Comparison of ENCODE assay signal across 8 cellular contexts in genomic region chr12:109998904-109999648, GRCh38. TPM values are rescaled to one million over a fixed set of nuclear protein-coding genes. Genes with fewer than 3 reads are reported as not detected.
A peak's percentile ranks its signal among the peaks of the same experiment; 100 is the strongest.
DNase-seq lines count a peak whose midpoint lies in the region; ATAC-seq, FAIRE-seq and TF ChIP-seq lines count a peak whose summit lies in the region.

Gene ANKRD13A, plus strand, starts transcription at chr12:109999430. Its CDS starts 259 bp downstream, at chr12:109999689.

- peak within 1 kb of the TSS; percentile 73 for H4K5ac ChIP-seq in IMR-90 (ENCODE audit: low read depth, low read length)

- peak within 1 kb of the TSS; percentile 99 for H2BK5ac ChIP-seq in IMR-90 (ENCODE audit: low read depth, low read length, poor library complexity, severe bottlenecking)

- in situ Hi-C loops in IMR-90 (cut with MboI; ENCODE audit: low sequenced_read_pairs) = no loop called here

- H2AFZ ChIP-seq in IMR-90 (replicated peaks; ENCODE audit: low read length, poor library complexity) (peak within 1 kb of the TSS; percentile 96), OCI-LY7 (ENCODE audit: low read length) (peak within 1 kb of the TSS; percentile 58; the same call in 1 of the 2 replicates), endothelial cell of umbilical vein (ENCODE audit: low read depth, low read length) (peak within 1 kb of the TSS; percentile 99)

- 0% methylated on average over 35 of the region's 62 CpGs; no CpG with 5 or more reads in 1 of the 2 experiments for WGBS in IMR-90 (ENCODE audit: extremely low coverage in 2 of 2, insufficient read length in 1 of 2), 2 experiments

- no peaks in the 10 kb centered on the region for H3K27me3 ChIP-seq in CD8-positive, alpha-beta memory T cell (ENCODE audit: insufficient read depth, low read length, poor library complexity, severe bottlenecking)
- H3K27me3 ChIP-seq in IMR-90 (ENCODE audit: control insufficient read depth, insufficient read depth, low read length) (no peaks in the 10 kb centered on the region), endothelial cell of umbilical vein (ENCODE audit: control insufficient read depth in 2 of 2, insufficient read depth in 2 of 2, low read length in 2 of 2) (no peaks in the 10 kb centered on the region)

- no TSS peak for BruUV-seq in IMR-90 (replicated peaks; lab: Mats Ljungman, UMichigan)
- no TSS peak for BruUV-seq in OCI-LY7 (replicated peaks; lab: Mats Ljungman, UMichigan)
- no TSS peak for BruUV-seq in endothelial cell of umbilical vein (replicated peaks; lab: Mats Ljungman, UMichigan)

- dilution Hi-C loops in IMR-90 (cut with HindIII; ENCODE audit: low sequenced_read_pairs, unreplicated experiment) (no loop called here), endothelial cell of umbilical vein (cut with MboI; ENCODE audit: extremely low pct_ligation_motif_present, low sequenced_read_pairs) (no loop called here)

- FAIRE-seq in endothelial cell of umbilical vein (lab: Jason Lieb, UNC) = peak; percentile 91

- POLR2A ChIA-PET in CD8-positive, alpha-beta memory T cell (lab: Charles Lee) = interaction anchor here (1.1 kb wide), 1 partner anchor 98 kb away, joined by 3 read pairs; the partner anchor contains the start of gene TCHP
- POLR2A ChIA-PET in IMR-90 (lab: Charles Lee; ENCODE audit: unreplicated experiment) = no interaction called here
- POLR2A ChIA-PET in OCI-LY7 (lab: Charles Lee) = interaction anchor here (0.6 to 3.5 kb wide), 8 partner anchors 8 to 1776 kb away, joined by 3 to 48 read pairs (median 4); no protein-coding TSS in a partner anchor
- POLR2A ChIA-PET in endothelial cell of umbilical vein (lab: Charles Lee) = no interaction called here

- peaks cover 14% of the 10 kb centered on the region for H3K9me1 ChIP-seq in IMR-90 (ENCODE audit: insufficient read depth, low read length)
- no peaks in the 10 kb centered on the region for H3K9me1 ChIP-seq in endothelial cell of umbilical vein (replicated peaks; ENCODE audit: control insufficient read depth, extremely low read depth, insufficient read depth, low read length)

- H4K91ac ChIP-seq in IMR-90 (ENCODE audit: insufficient read depth, low read depth, low read length) = peak within 1 kb of the TSS; percentile 99

- ATAC-seq in GM21423 (IDR thresholded peaks at IDR 0.05; ENCODE audit: unreplicated experiment) (peak; percentile 45), IMR-90 (ENCODE audit: low read depth) (peak; percentile 77)

- peaks cover 71% of the 10 kb centered on the region for H3K79me2 ChIP-seq in OCI-LY7 (ENCODE audit: insufficient read depth, low read depth, low read length)
- peaks cover 20% of the 10 kb centered on the region for H3K79me2 ChIP-seq in endothelial cell of umbilical vein (ENCODE audit: control insufficient read depth, insufficient read depth, low read length)

- H3K27me3 Mint-ChIP-seq in CD8-positive, alpha-beta memory T cell = no peaks in the 10 kb centered on the region

- H4K20me1 ChIP-seq in IMR-90 (ENCODE audit: insufficient read depth, low read length) = peaks cover 37% of the 10 kb centered on the region
- H4K20me1 ChIP-seq in OCI-LY7 (ENCODE audit: insufficient read depth, low read length) = peaks cover 2% of the 10 kb centered on the region; the same call in 1 of the 2 replicates
- H4K20me1 ChIP-seq in endothelial cell of umbilical vein (replicated peaks; ENCODE audit: control insufficient read depth, extremely low read depth, insufficient read depth, low read length) = no peaks in the 10 kb centered on the region

- peaks cover 18 to 49% of the 10 kb centered on the region in 2 experiments; a peak in 3 of 4 replicates for H3K79me1 ChIP-seq in IMR-90 (ENCODE audit: low read depth in 1 of 2, low read length in 2 of 2)

- CTCF ChIA-PET in CD8-positive, alpha-beta memory T cell (lab: Charles Lee) = interaction anchor here (1.1 to 1.5 kb wide), 2 partner anchors 14 to 154 kb away, joined by 3 read pairs; no protein-coding TSS in a partner anchor
- CTCF ChIA-PET in IMR-90 (lab: Yijun Ruan, JAX) = no interaction called here
- CTCF ChIA-PET in OCI-LY7 (lab: Charles Lee; ENCODE audit: unreplicated experiment) = interaction anchor here (0.6 kb wide), 1 partner anchor 45 kb away, joined by 9 read pairs; no protein-coding TSS in a partner anchor
- CTCF ChIA-PET in endothelial cell of umbilical vein (lab: Charles Lee) = interaction anchor here (1.0 to 1.3 kb wide), 2 partner anchors 25 to 432 kb away, joined by 4 to 5 read pairs; no protein-coding TSS in a partner anchor

- no peaks in the 10 kb centered on the region for H3K9me2 ChIP-seq in OCI-LY7 (ENCODE audit: insufficient read depth, low read length)

- peaks cover 46% of the 10 kb centered on the region for H3K4me1 ChIP-seq in CD8-positive, alpha-beta memory T cell (ENCODE audit: insufficient read depth, low read length)
- H3K4me1 ChIP-seq in IMR-90 (ENCODE audit: control insufficient read depth, insufficient read depth, low read length) (peaks cover 16% of the 10 kb centered on the region), OCI-LY7 (ENCODE audit: insufficient read depth, low read length, poor library complexity, severe bottlenecking) (peaks cover 55% of the 10 kb centered on the region), endothelial cell of umbilical vein (ENCODE audit: control insufficient read depth, extremely low read depth, insufficient read depth, low read length) (peaks cover 27% of the 10 kb centered on the region)

- H3K4me3 ChIP-seq in CD8-positive, alpha-beta memory T cell (ENCODE audit: low read length) = peak within 1 kb of the TSS; percentile 89
- H3K4me3 ChIP-seq in IMR-90 (ENCODE audit: insufficient read depth, low read depth, low read length) = peak within 1 kb of the TSS; percentile 64
- H3K4me3 ChIP-seq in OCI-LY7 (ENCODE audit: low read depth, low read length, poor library complexity, severe bottlenecking) = peak within 1 kb of the TSS; percentile 96
- H3K4me3 ChIP-seq in endothelial cell of umbilical vein (replicated peaks in 1 of 3; ENCODE audit: insufficient read depth in 1 of 3, low read depth in 1 of 3, low read length in 3 of 3) = peak within 1 kb of the TSS; percentile 31 to 65 (median 64)

- peaks cover 65 to 82% (median 76%) of the 10 kb centered on the region in 3 donors for H3K4me1 Mint-ChIP-seq in CD8-positive, alpha-beta memory T cell

- H3K9ac ChIP-seq in IMR-90 (ENCODE audit: low read depth, low read length) (peak within 1 kb of the TSS; percentile 98), endothelial cell of umbilical vein (replicated peaks; ENCODE audit: extremely low read depth, insufficient read depth, low read length) (peak within 1 kb of the TSS; percentile 98)

- peak; percentile 96 for TF ChIP-seq POLR2A in IMR-90 (IDR thresholded peaks at IDR 0.05; ENCODE audit: low read depth, low read length)
- peak; percentile 86 for TF ChIP-seq POLR2A in endothelial cell of umbilical vein (IDR thresholded peaks at IDR 0.05; ENCODE audit: low read depth, low read length)

- no peaks in the 10 kb centered on the region for H3K9me3 ChIP-seq in CD8-positive, alpha-beta memory T cell (ENCODE audit: low read length)
- H3K9me3 ChIP-seq in IMR-90 (ENCODE audit: control insufficient read depth, insufficient read depth, low read length) (no peaks in the 10 kb centered on the region), OCI-LY7 (ENCODE audit: low read length) (no peaks in the 10 kb centered on the region), endothelial cell of umbilical vein (replicated peaks; ENCODE audit: control insufficient read depth, insufficient read depth, low read length) (no peaks in the 10 kb centered on the region)

- H3K4ac ChIP-seq in IMR-90 (ENCODE audit: low read depth, low read length) = peak within 1 kb of the TSS; percentile 99

- TF ChIP-seq CTCF in IMR-90 (conservative IDR thresholded peaks at IDR 0.05; ENCODE audit: low read depth, low read length) (no peak), OCI-LY7 (conservative IDR thresholded peaks at IDR 0.05; ENCODE audit: low read length) (no peak), endothelial cell of umbilical vein (IDR thresholded peaks at IDR 0.05; ENCODE audit: extremely low read depth in 1 of 2, insufficient read depth in 1 of 2, low read depth in 1 of 2, low read length in 2 of 2) (no peak)

- no peak for TF ChIP-seq RAD21 in IMR-90 (IDR thresholded peaks at IDR 0.05; ENCODE audit: low read length)

- H3K56ac ChIP-seq in IMR-90 (ENCODE audit: extremely low read depth, insufficient read depth, low read length) = peak within 1 kb of the TSS; percentile 99

- peak within 1 kb of the TSS; percentile 98 for H2AK5ac ChIP-seq in IMR-90 (ENCODE audit: low read depth, low read length)

- H3K27ac ChIP-seq in CD8-positive, alpha-beta memory T cell (ENCODE audit: low read depth, low read length) = peak within 1 kb of the TSS; percentile 94
- H3K27ac ChIP-seq in IMR-90 (ENCODE audit: insufficient read depth, low read length) (peak within 1 kb of the TSS; percentile 99), OCI-LY7 (ENCODE audit: low read depth, low read length, poor library complexity, severe bottlenecking) (peak within 1 kb of the TSS; percentile 92), endothelial cell of umbilical vein (ENCODE audit: insufficient read depth, low read depth, low read length) (peak within 1 kb of the TSS; percentile 96)

- H3K36me3 Mint-ChIP-seq in CD8-positive, alpha-beta memory T cell = peaks cover 0 to 33% (median 0%) of the 10 kb centered on the region in 3 donors

- H3K4me2 ChIP-seq in IMR-90 (ENCODE audit: low read depth, low read length) = peak within 1 kb of the TSS; percentile 86
- peak within 1 kb of the TSS; percentile 91 for H3K4me2 ChIP-seq in OCI-LY7 (ENCODE audit: low read length)
- peak within 1 kb of the TSS; percentile 89 for H3K4me2 ChIP-seq in endothelial cell of umbilical vein (ENCODE audit: insufficient read depth, low read length)

- peak within 1 kb of the TSS; percentile 97 to 100 (median 100) for H3K4me3 Mint-ChIP-seq in CD8-positive, alpha-beta memory T cell

- peak within 1 kb of the TSS; percentile 99 for H2BK20ac ChIP-seq in IMR-90 (ENCODE audit: low read depth, low read length)

- peak within 1 kb of the TSS; percentile 80 to 93 for H4K8ac ChIP-seq in IMR-90 (ENCODE audit: low read depth in 2 of 2, low read length in 2 of 2)

- no peaks in the 10 kb centered on the region for H3K9me3 Mint-ChIP-seq in CD8-positive, alpha-beta memory T cell

- peak; percentile 77 to 93 (median 91) for DNase-seq in CD8-positive, alpha-beta memory T cell
- DNase-seq in IMR-90 = peak; percentile 95
- peak; percentile 98 for DNase-seq in OCI-LY7 (ENCODE audit: low spot score)
- DNase-seq in activated T-cell treated with anti-CD3 and anti-CD28 coated beads for 1 hour (ENCODE audit: low read depth) = peak; percentile 74
- DNase-seq in endothelial cell of umbilical vein (ENCODE audit: low read depth, low spot score) = peak; percentile 92
- DNase-seq in midbrain (lab: John Stamatoyannopoulos, UW) = peak; percentile 95
- peak; percentile 74 to 77 for DNase-seq in stimulated activated CD8-positive, alpha-beta memory T cell treated with anti-CD3 and anti-CD28 coated beads, Interleukin-15, amount 100 ng/mL, for 48 hours (ENCODE audit: low read depth in 2 of 2)

- intact Hi-C loops in IMR-90 (cut with micrococcal nuclease) (loop anchor here (5.0 kb wide), 2 partner anchors 52 to 67 kb away; no protein-coding TSS in a partner anchor), OCI-LY7 (cut with micrococcal nuclease; ENCODE audit: unreplicated experiment) (loop anchor here (2.0 kb wide), 1 partner anchor 50 kb away; the partner anchor contains the start of gene C12orf76), endothelial cell of umbilical vein (cut with micrococcal nuclease) (loop anchor here (1.0 to 5.0 kb wide), 3 partner anchors 25 to 52 kb away; no protein-coding TSS in a partner anchor)

- H3K14ac ChIP-seq in IMR-90 (replicated peaks; ENCODE audit: low read depth, low read length) = peak within 1 kb of the TSS; percentile 98

- no peaks in the 10 kb centered on the region for H3K36me3 ChIP-seq in CD8-positive, alpha-beta memory T cell (ENCODE audit: insufficient read depth, low read length)
- H3K36me3 ChIP-seq in IMR-90 (ENCODE audit: control insufficient read depth, insufficient read depth, low read length) (peaks cover 8% of the 10 kb centered on the region), OCI-LY7 (ENCODE audit: insufficient read depth, low read length) (peaks cover 26% of the 10 kb centered on the region), endothelial cell of umbilical vein (ENCODE audit: control insufficient read depth in 2 of 2, extremely low read depth in 1 of 2, insufficient read depth in 2 of 2, low read length in 2 of 2) (no peaks in the 10 kb centered on the region)

- H3K27ac Mint-ChIP-seq in CD8-positive, alpha-beta memory T cell = peak within 1 kb of the TSS; percentile 83 to 100 (median 98)

- H2AK9ac ChIP-seq in IMR-90 (replicated peaks; ENCODE audit: low read depth, low read length, poor library complexity) = peak within 1 kb of the TSS; percentile 96

- peak within 1 kb of the TSS; percentile 95 for H3K18ac ChIP-seq in IMR-90 (ENCODE audit: low read depth, low read length)

- peak within 1 kb of the TSS; percentile 94 for H2BK15ac ChIP-seq in IMR-90 (ENCODE audit: low read depth, low read length)

- H2BK120ac ChIP-seq in IMR-90 (ENCODE audit: low read depth, low read length) = peak within 1 kb of the TSS; percentile 100

- H3K23ac ChIP-seq in IMR-90 (ENCODE audit: low read depth, low read length) = peak within 1 kb of the TSS; percentile 100

RNA-seq across cellular contexts. Expression of gene ANKRD13A, which starts in this region (rescaled TPM):
- 10 to 100 TPM; 38.1 to 41.1 TPM for total RNA-seq in CD8-positive, alpha-beta memory T cell
- polyA plus RNA-seq in CD8-positive, alpha-beta memory T cell = 47.1 TPM
- total RNA-seq in IMR-90 (2012; rRNA removed) (364 and 449 TPM in 2 replicates), OCI-LY7 (2022) (208 and 216 TPM in 2 replicates), endothelial cell of umbilical vein (36.2 and 37.0 TPM in 2 replicates)
- polyA plus RNA-seq in IMR-90 (2012; rRNA removed) (299 and 308 TPM in 2 replicates), endothelial cell of umbilical vein (43.9 and 49.8 TPM in 2 replicates)
- polyA plus RNA-seq in IMR-90 (2012; cell fraction: cytosol; rRNA removed) = 51.0 and 243 TPM in 2 replicates
- 516 and 695 TPM in 2 replicates for polyA plus RNA-seq in IMR-90 (2012; cell fraction: nucleus; rRNA removed; ENCODE audit: low replicate concordance)
- 135 and 140 TPM in 2 replicates for total RNA-seq in OCI-LY7 (2014; rRNA removed; shearing (Covaris generic))
- polyA plus RNA-seq in endothelial cell of umbilical vein (2011; cell fraction: cytosol; rRNA removed) = 29.6 and 34.0 TPM in 2 replicates
- 60.8 and 83.6 TPM in 2 replicates for polyA plus RNA-seq in endothelial cell of umbilical vein (2011; cell fraction: nucleus; rRNA removed)
- polyA plus RNA-seq in endothelial cell of umbilical vein (2012) = 24.3 and 28.2 TPM in 2 replicates
- 54.7 and 55.6 TPM in 2 replicates for polyA minus RNA-seq in endothelial cell of umbilical vein
- polyA minus RNA-seq in endothelial cell of umbilical vein (2011; cell fraction: cytosol; rRNA and poly(A)+ RNA removed) = 16.3 TPM
- 18.2 and 25.9 TPM in 2 replicates for polyA minus RNA-seq in endothelial cell of umbilical vein (2011; cell fraction: nucleus; rRNA and poly(A)+ RNA removed)

Comparison
In these comparisons a context has a peak if more than half of its experiments do, and no peak if none do; other contexts are left out.
1. Peak in every context shown above with its lines: DNase-seq, ATAC-seq, H3K4me3 ChIP-seq and H3K27ac ChIP-seq.
2. POLR2A ChIA-PET loops: an anchor here in CD8-positive, alpha-beta memory T cell (1.1 kb wide) and OCI-LY7 (0.6 to 3.5 kb wide); none called in IMR-90 and endothelial cell of umbilical vein.